ENCODE assay signal across 9 cellular contexts in the genomic region with DNA sequence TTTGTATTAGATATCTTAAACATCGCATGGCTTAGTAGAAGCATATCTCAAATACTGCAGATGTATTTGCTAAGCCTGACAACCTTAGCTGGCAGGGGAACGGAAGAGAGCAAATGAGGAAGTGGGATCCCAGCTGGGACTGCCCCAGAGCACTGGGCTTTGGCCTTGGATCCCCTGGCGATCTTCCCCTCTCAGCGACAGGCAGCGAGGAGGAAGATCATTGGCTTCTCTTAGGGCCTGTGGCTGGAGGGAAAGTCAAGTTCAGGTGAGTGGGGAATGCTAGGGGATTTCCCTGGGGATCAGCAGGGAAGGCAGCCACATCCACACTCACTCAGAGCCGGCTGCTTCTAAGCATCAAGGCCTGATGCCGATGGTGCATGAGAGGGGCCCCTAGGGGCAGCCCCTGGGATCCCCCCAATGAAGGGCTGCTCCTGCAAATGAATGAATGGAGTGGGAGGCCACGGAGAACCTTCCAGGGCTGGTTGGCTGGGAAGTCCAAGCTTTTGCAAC. TPM values are rescaled to one million over a fixed set of nuclear protein-coding genes. Genes with fewer than 3 reads are reported as not detected.
DNase-seq lines count a peak whose midpoint lies in the region; ATAC-seq, FAIRE-seq and TF ChIP-seq lines count a peak whose summit lies in the region.
"Had no signal": no experiment of that assay in that cellular context is flagged by ENCODE, and none has a peak within 500 bp of the region (broad histone marks: within the 10 kb centered on the region; RNA-seq: fewer than 3 reads in every experiment).

No MANE protein-coding gene starts in this region.

- peak overlapping the region in 1 of 2 donors; percentile 23 for H3K27ac ChIP-seq in lung (ENCODE audit: low read depth in 1 of 2, low read length in 1 of 2)

- FAIRE-seq in H54 (lab: Jason Lieb, UNC): no peak

- no peak for TF ChIP-seq POLR2A in H54 (IDR thresholded peaks at IDR 0.05; ENCODE audit: low read depth, low read length)

- WGBS in lung, 2 donors: 18 to 28% methylated on average over 8 of the region's 8 CpGs

- DNase-seq in OCI-M2 (lab: John Stamatoyannopoulos, UW; ENCODE audit: unreplicated experiment): peak; percentile 24
- peak; percentile 45 for DNase-seq in lung (ENCODE audit: low spot score)
- DNase-seq in H54 (ENCODE audit: insufficient read length, low spot score): no peak
- no peak for DNase-seq in stimulated activated CD4-positive, alpha-beta T cell treated with anti-CD3 and anti-CD28 coated beads, Interleukin-4, amount 100 ng/mL, for 24 hours
- DNase-seq in NCI-H2029 (lab: John Stamatoyannopoulos, UW): no peak
- DNase-seq in activated CD4-positive, CD25-positive, alpha-beta regulatory T cell treated with anti-CD3 and anti-CD28 coated beads, Interleukin-2, amount 50 U/mL, for 72 hours: no peak

- peaks cover 0 to 10% of the 10 kb centered on the region in 2 donors for H3K4me1 ChIP-seq in lung (ENCODE audit: control insufficient read depth in 2 of 2, insufficient read depth in 2 of 2, low read length in 2 of 2)

- H3K4me3 ChIP-seq in lung: no peak overlapping the region

- ATAC-seq in GM18909 (IDR thresholded peaks at IDR 0.05; ENCODE audit: poor library complexity, unreplicated experiment) (peak; percentile 85), HG02884 (IDR thresholded peaks at IDR 0.05; ENCODE audit: unreplicated experiment) (peak; percentile 74), lung (ENCODE audit: insufficient read depth, low FRiP score) (peak; percentile 51)

- no peak for TF ChIP-seq CTCF in lung (IDR thresholded peaks at IDR 0.05; ENCODE audit: control extremely low read depth, extremely low read depth)

- no peaks in the 10 kb centered on the region for H3K27me3 ChIP-seq in lung (ENCODE audit: control insufficient read depth, insufficient read depth)

- H3K36me3 ChIP-seq in lung (ENCODE audit: control insufficient read depth in 2 of 2, insufficient read depth in 2 of 2, low read length in 2 of 2): no peaks in the 10 kb centered on the region

- H3K9me3 ChIP-seq in lung (ENCODE audit: control insufficient read depth in 2 of 2, insufficient read depth in 1 of 2, low read length in 1 of 2): no peaks in the 10 kb centered on the region

RNA-seq across cellular contexts. Expression of a gene that starts 42.0 kb away (rescaled TPM):
- not detected for total RNA-seq in lung
- not detected for polyA plus RNA-seq in lung
- polyA plus RNA-seq: neural cell had no signal

Comparison
In these comparisons a context has a peak if more than half of its experiments do, and no peak if none do; other contexts are left out.
1. DNase-seq: peak in OCI-M2 (single experiment) and lung (single experiment); none in H54 (single experiment), stimulated activated CD4-positive, alpha-beta T cell treated with anti-CD3 and anti-CD28 coated beads, Interleukin-4, amount 100 ng/mL, for 24 hours (single experiment), NCI-H2029 (single experiment) and activated CD4-positive, CD25-positive, alpha-beta regulatory T cell treated with anti-CD3 and anti-CD28 coated beads, Interleukin-2, amount 50 U/mL, for 72 hours (single experiment).
2. Peak in every context shown above with its lines, with median percentiles within 50 percentile points of each other: ATAC-seq.